ENCODE assay signal across 41 cellular contexts in genomic region chrX:119073911-119074310, GRCh38. TPM values are rescaled to one million over a fixed set of nuclear protein-coding genes. Genes with fewer than 3 reads are reported as not detected.
"Had no signal": no experiment of that assay in that cellular context is flagged by ENCODE, and none has a peak within 500 bp of the region (broad histone marks: within the 10 kb centered on the region; RNA-seq: fewer than 3 reads in every experiment).

No MANE protein-coding gene starts in this region.

- H3K27me3 ChIP-seq: ascending aorta, body of pancreas, brain microvascular endothelial cell, cardiac muscle cell had no signal

- H3K4me3 Mint-ChIP-seq: activated naive CD4-positive, alpha-beta T cell treated with anti-CD3 and anti-CD28 coated beads for 36 hours; activated naive CD4-positive, alpha-beta T cell treated with anti-CD3 and anti-CD28 coated beads, Interleukin-2, amount 10 ng/mL, durations not matched to agents 7 days and 5 days; activated naive CD4-positive, alpha-beta T cell treated with anti-CD3 and anti-CD28 coated beads, Interleukin-2, amount 50 U/mL, for 24 hours; activated naive CD8-positive, alpha-beta T cell; activated naive CD8-positive, alpha-beta T cell treated with anti-CD3 and anti-CD28 coated beads for 36 hours; activated naive CD8-positive, alpha-beta T cell treated with anti-CD3 and anti-CD28 coated beads, Interleukin-2, amount 10 ng/mL, durations not matched to agents 7 days and 5 days; activated naive CD8-positive, alpha-beta T cell treated with anti-CD3 and anti-CD28 coated beads, Interleukin-2, amount 50 U/mL, for 24 hours; activated T-cell treated with anti-CD3 and anti-CD28 coated beads, Interleukin-2, amount 50 U/mL, for 24 hours; activated T-cell treated with anti-CD3 and anti-CD28 coated beads, Interleukin-2, amount 50 U/mL, for 4 hours; activated T-cell treated with anti-CD3 and anti-CD28 coated beads, Interleukin-2, amount 50 U/mL, for 72 hours; activated T-helper 1 cell treated with anti-CD3 and anti-CD28 coated beads, Interleukin-12 subunit alpha, Interleukin-12 subunit beta, Interleukin-2, Interleukin-4 antibody, amounts not matched to agents 30 ng/mL and 10 ng/mL and 1 ng/mL, durations not matched to agents 14 hours and 24 hours and 36 hours; activated T-helper 17 cell treated with anti-CD3 and anti-CD28 coated beads, Interleukin-2, amount 50 U/mL, for 72 hours; brain; central memory CD8-positive, alpha-beta T cell had no signal

- H3K36me3 Mint-ChIP-seq: activated naive CD4-positive, alpha-beta T cell treated with anti-CD3 and anti-CD28 coated beads, Interleukin-2, amount 10 ng/mL, durations not matched to agents 7 days and 5 days; activated naive CD4-positive, alpha-beta T cell treated with anti-CD3 and anti-CD28 coated beads, Interleukin-2, amount 50 U/mL, for 24 hours; activated naive CD4-positive, alpha-beta T cell treated with anti-CD3 and anti-CD28 coated beads, Interleukin-2, amount 50 U/mL, for 72 hours; activated naive CD8-positive, alpha-beta T cell; activated naive CD8-positive, alpha-beta T cell treated with anti-CD3 and anti-CD28 coated beads for 36 hours; activated naive CD8-positive, alpha-beta T cell treated with anti-CD3 and anti-CD28 coated beads, Interleukin-2, amount 10 ng/mL, durations not matched to agents 7 days and 5 days; brain had no signal

- H3K4me3 ChIP-seq: adrenal gland, ascending aorta, body of pancreas, cardiac muscle cell had no signal

- H3K36me3 ChIP-seq: adrenal gland, ascending aorta, brain microvascular endothelial cell, cardiac muscle cell had no signal

- H3K9me3 Mint-ChIP-seq: activated naive CD4-positive, alpha-beta T cell treated with anti-CD3 and anti-CD28 coated beads for 36 hours; activated naive CD4-positive, alpha-beta T cell treated with anti-CD3 and anti-CD28 coated beads, Interleukin-2, amount 10 ng/mL, durations not matched to agents 7 days and 5 days; activated naive CD4-positive, alpha-beta T cell treated with anti-CD3 and anti-CD28 coated beads, Interleukin-2, amount 50 U/mL, for 24 hours; activated naive CD4-positive, alpha-beta T cell treated with anti-CD3 and anti-CD28 coated beads, Interleukin-2, amount 50 U/mL, for 72 hours; activated naive CD8-positive, alpha-beta T cell treated with anti-CD3 and anti-CD28 coated beads for 36 hours; activated naive CD8-positive, alpha-beta T cell treated with anti-CD3 and anti-CD28 coated beads, Interleukin-2, amount 10 ng/mL, durations not matched to agents 7 days and 5 days; activated naive CD8-positive, alpha-beta T cell treated with anti-CD3 and anti-CD28 coated beads, Interleukin-2, amount 50 U/mL, for 24 hours; activated T-cell treated with anti-CD3 and anti-CD28 coated beads, Interleukin-2, amount 50 U/mL, for 24 hours; activated T-cell treated with anti-CD3 and anti-CD28 coated beads, Interleukin-2, amount 50 U/mL, for 4 hours; activated T-cell treated with anti-CD3 and anti-CD28 coated beads, Interleukin-2, amount 50 U/mL, for 72 hours; activated T-helper 1 cell treated with anti-CD3 and anti-CD28 coated beads, Interleukin-12 subunit alpha, Interleukin-12 subunit beta, Interleukin-2, Interleukin-4 antibody, amounts not matched to agents 30 ng/mL and 10 ng/mL and 1 ng/mL, durations not matched to agents 14 hours and 24 hours and 36 hours; activated T-helper 17 cell treated with anti-CD3 and anti-CD28 coated beads, Interleukin-2, amount 50 U/mL, for 72 hours; activated T-helper 2 cell treated with anti-CD3 and anti-CD28 coated beads, Interferon-gamma antibody, Interleukin-2, Interleukin-4, amounts not matched to agents 10 μg/mL and 5 μg/mL and 100 μg/mL, durations not matched to agents 14 hours and 24 hours and 36 hours; central memory CD8-positive, alpha-beta T cell had no signal

- H3K27ac Mint-ChIP-seq: activated naive CD4-positive, alpha-beta T cell treated with anti-CD3 and anti-CD28 coated beads for 36 hours; activated naive CD4-positive, alpha-beta T cell treated with anti-CD3 and anti-CD28 coated beads, Interleukin-2, amount 10 ng/mL, durations not matched to agents 7 days and 5 days; activated naive CD4-positive, alpha-beta T cell treated with anti-CD3 and anti-CD28 coated beads, Interleukin-2, amount 50 U/mL, for 72 hours; activated naive CD8-positive, alpha-beta T cell; activated naive CD8-positive, alpha-beta T cell treated with anti-CD3 and anti-CD28 coated beads for 36 hours; activated naive CD8-positive, alpha-beta T cell treated with anti-CD3 and anti-CD28 coated beads, Interleukin-2, amount 10 ng/mL, durations not matched to agents 7 days and 5 days; activated naive CD8-positive, alpha-beta T cell treated with anti-CD3 and anti-CD28 coated beads, Interleukin-2, amount 50 U/mL, for 24 hours; activated T-cell treated with anti-CD3 and anti-CD28 coated beads, Interleukin-2, amount 50 U/mL, for 24 hours; activated T-cell treated with anti-CD3 and anti-CD28 coated beads, Interleukin-2, amount 50 U/mL, for 72 hours; activated T-helper 1 cell treated with anti-CD3 and anti-CD28 coated beads, Interleukin-12 subunit alpha, Interleukin-12 subunit beta, Interleukin-2, Interleukin-4 antibody, amounts not matched to agents 30 ng/mL and 10 ng/mL and 1 ng/mL, durations not matched to agents 14 hours and 24 hours and 36 hours; activated T-helper 17 cell treated with anti-CD3 and anti-CD28 coated beads, Interleukin-2, amount 50 U/mL, for 72 hours; activated T-helper 2 cell treated with anti-CD3 and anti-CD28 coated beads, Interferon-gamma antibody, Interleukin-2, Interleukin-4, amounts not matched to agents 10 μg/mL and 5 μg/mL and 100 μg/mL, durations not matched to agents 14 hours and 24 hours and 36 hours; brain had no signal

- H3K27me3 Mint-ChIP-seq: activated naive CD4-positive, alpha-beta T cell treated with anti-CD3 and anti-CD28 coated beads, Interleukin-2, amount 10 ng/mL, durations not matched to agents 7 days and 5 days; activated naive CD4-positive, alpha-beta T cell treated with anti-CD3 and anti-CD28 coated beads, Interleukin-2, amount 50 U/mL, for 24 hours; activated naive CD8-positive, alpha-beta T cell; activated naive CD8-positive, alpha-beta T cell treated with anti-CD3 and anti-CD28 coated beads for 36 hours; activated naive CD8-positive, alpha-beta T cell treated with anti-CD3 and anti-CD28 coated beads, Interleukin-2, amount 50 U/mL, for 24 hours; activated T-helper 17 cell treated with anti-CD3 and anti-CD28 coated beads, Interleukin-2, amount 50 U/mL, for 72 hours; central memory CD8-positive, alpha-beta T cell had no signal

- H3K4me1 Mint-ChIP-seq: activated naive CD4-positive, alpha-beta T cell treated with anti-CD3 and anti-CD28 coated beads, Interleukin-2, amount 10 ng/mL, durations not matched to agents 7 days and 5 days; activated naive CD4-positive, alpha-beta T cell treated with anti-CD3 and anti-CD28 coated beads, Interleukin-2, amount 50 U/mL, for 24 hours; activated naive CD8-positive, alpha-beta T cell treated with anti-CD3 and anti-CD28 coated beads, Interleukin-2, amount 10 ng/mL, durations not matched to agents 7 days and 5 days; activated T-helper 17 cell treated with anti-CD3 and anti-CD28 coated beads, Interleukin-2, amount 50 U/mL, for 72 hours; brain; central memory CD8-positive, alpha-beta T cell had no signal

- H3K4me1 ChIP-seq: adrenal gland, ascending aorta, body of pancreas had no signal

- DNase-seq: activated effector memory CD4-positive, alpha-beta T cell treated with anti-CD3 and anti-CD28 coated beads, Interleukin-2, amount 50 U/mL, for 16 hours; activated effector memory CD4-positive, alpha-beta T cell treated with Interleukin-2 at 50 U/mL for 16 hours; activated gamma-delta T cell treated with Interleukin-2 at 50 U/mL for 16 hours; activated naive CD4-positive, alpha-beta T cell; activated naive CD4-positive, alpha-beta T cell treated with anti-CD3 and anti-CD28 coated beads for 36 hours; activated naive CD4-positive, alpha-beta T cell treated with anti-CD3 and anti-CD28 coated beads, Interleukin-2, amount 10 ng/mL, durations not matched to agents 7 days and 5 days; activated naive CD4-positive, alpha-beta T cell treated with anti-CD3 and anti-CD28 coated beads, Interleukin-2, amount 50 U/mL, for 16 hours; activated naive CD4-positive, alpha-beta T cell treated with Interleukin-2 at 50 U/mL for 16 hours; activated naive CD8-positive, alpha-beta T cell treated with anti-CD3 and anti-CD28 coated beads for 36 hours; activated naive CD8-positive, alpha-beta T cell treated with anti-CD3 and anti-CD28 coated beads, Interleukin-2, amount 10 ng/mL, durations not matched to agents 7 days and 5 days; activated naive CD8-positive, alpha-beta T cell treated with anti-CD3 and anti-CD28 coated beads, Interleukin-2, amount 50 U/mL, for 24 hours; activated T-cell treated with anti-CD3 and anti-CD28 coated beads, Interleukin-2, amount 50 U/mL, for 1 hour; activated T-cell treated with anti-CD3 and anti-CD28 coated beads, Interleukin-2, amount 50 U/mL, for 24 hours; activated T-cell treated with anti-CD3 and anti-CD28 coated beads, Interleukin-2, amount 50 U/mL, for 4 hours; activated T-cell treated with anti-CD3 and anti-CD28 coated beads, Interleukin-2, amount 50 U/mL, for 48 hours; activated T-cell treated with anti-CD3 and anti-CD28 coated beads, Interleukin-2, amount 50 U/mL, for 72 hours; adrenal gland; amniotic stem cell; amygdala; anterior cingulate cortex; aorta; body of pancreas; brain microvascular endothelial cell; caudate nucleus; central memory CD4-positive, alpha-beta T cell; cerebellar nuclear complex had no signal

- ATAC-seq: activated naive CD4-positive, alpha-beta T cell treated with anti-CD3 and anti-CD28 coated beads, Interleukin-2, amount 50 U/mL, for 72 hours; activated naive CD8-positive, alpha-beta T cell treated with anti-CD3 and anti-CD28 coated beads, Interleukin-2, amount 50 U/mL, for 24 hours; activated T-cell treated with anti-CD3 and anti-CD28 coated beads, Interleukin-2, amount 50 U/mL, for 4 hours; activated T-cell treated with anti-CD3 and anti-CD28 coated beads, Interleukin-2, amount 50 U/mL, for 72 hours; activated T-helper 17 cell treated with anti-CD3 and anti-CD28 coated beads, Interleukin-2, amount 50 U/mL, for 72 hours; body of pancreas had no signal

- H3K27ac ChIP-seq: adrenal gland, ascending aorta, body of pancreas, brain microvascular endothelial cell, cardiac muscle cell had no signal

- H3K9me3 ChIP-seq: adrenal gland, ascending aorta, body of pancreas had no signal

RNA-seq across cellular contexts. Expression of gene CT47C1, which starts 1.1 kb away (rescaled TPM):
- total RNA-seq: activated naive CD4-positive, alpha-beta T cell treated with anti-CD3 and anti-CD28 coated beads for 36 hours; activated naive CD4-positive, alpha-beta T cell treated with anti-CD3 and anti-CD28 coated beads, Interleukin-2, amount 50 U/mL, for 72 hours; activated naive CD8-positive, alpha-beta T cell treated with anti-CD3 and anti-CD28 coated beads for 36 hours; activated naive CD8-positive, alpha-beta T cell treated with anti-CD3 and anti-CD28 coated beads, Interleukin-2, amount 10 ng/mL, durations not matched to agents 7 days and 5 days; activated T-cell treated with anti-CD3 and anti-CD28 coated beads, Interleukin-2, amount 50 U/mL, for 4 hours; activated T-cell treated with anti-CD3 and anti-CD28 coated beads, Interleukin-2, amount 50 U/mL, for 72 hours; activated T-helper 1 cell treated with anti-CD3 and anti-CD28 coated beads, Interleukin-12 subunit alpha, Interleukin-12 subunit beta, Interleukin-2, Interleukin-4 antibody, amounts not matched to agents 30 ng/mL and 10 ng/mL and 1 ng/mL, durations not matched to agents 14 hours and 24 hours and 36 hours; activated T-helper 17 cell treated with anti-CD3 and anti-CD28 coated beads, Interleukin-2, amount 50 U/mL, for 72 hours; activated T-helper 2 cell treated with anti-CD3 and anti-CD28 coated beads, Interferon-gamma antibody, Interleukin-2, Interleukin-4, amounts not matched to agents 10 μg/mL and 5 μg/mL and 100 μg/mL, durations not matched to agents 14 hours and 24 hours and 36 hours; adrenal gland; aorta; ascending aorta; astrocyte; body of pancreas; bronchial epithelial cell; cardiac muscle cell; cardiac septum; cerebellum; chondrocyte had no signal

RNA-seq across cellular contexts. Expression of gene KIAA1210, which starts 53.7 kb away (rescaled TPM):
- total RNA-seq: activated naive CD4-positive, alpha-beta T cell treated with anti-CD3 and anti-CD28 coated beads for 36 hours; activated naive CD4-positive, alpha-beta T cell treated with anti-CD3 and anti-CD28 coated beads, Interleukin-2, amount 50 U/mL, for 72 hours; activated naive CD8-positive, alpha-beta T cell treated with anti-CD3 and anti-CD28 coated beads for 36 hours; activated naive CD8-positive, alpha-beta T cell treated with anti-CD3 and anti-CD28 coated beads, Interleukin-2, amount 10 ng/mL, durations not matched to agents 7 days and 5 days; activated T-cell treated with anti-CD3 and anti-CD28 coated beads, Interleukin-2, amount 50 U/mL, for 4 hours; activated T-cell treated with anti-CD3 and anti-CD28 coated beads, Interleukin-2, amount 50 U/mL, for 72 hours; activated T-helper 1 cell treated with anti-CD3 and anti-CD28 coated beads, Interleukin-12 subunit alpha, Interleukin-12 subunit beta, Interleukin-2, Interleukin-4 antibody, amounts not matched to agents 30 ng/mL and 10 ng/mL and 1 ng/mL, durations not matched to agents 14 hours and 24 hours and 36 hours; activated T-helper 17 cell treated with anti-CD3 and anti-CD28 coated beads, Interleukin-2, amount 50 U/mL, for 72 hours; activated T-helper 2 cell treated with anti-CD3 and anti-CD28 coated beads, Interferon-gamma antibody, Interleukin-2, Interleukin-4, amounts not matched to agents 10 μg/mL and 5 μg/mL and 100 μg/mL, durations not matched to agents 14 hours and 24 hours and 36 hours; aorta; astrocyte; body of pancreas; bronchial epithelial cell; cardiac muscle cell; chondrocyte had no signal
